Comparison of ENCODE assay signal across 19 cellular contexts in the genomic region with DNA sequence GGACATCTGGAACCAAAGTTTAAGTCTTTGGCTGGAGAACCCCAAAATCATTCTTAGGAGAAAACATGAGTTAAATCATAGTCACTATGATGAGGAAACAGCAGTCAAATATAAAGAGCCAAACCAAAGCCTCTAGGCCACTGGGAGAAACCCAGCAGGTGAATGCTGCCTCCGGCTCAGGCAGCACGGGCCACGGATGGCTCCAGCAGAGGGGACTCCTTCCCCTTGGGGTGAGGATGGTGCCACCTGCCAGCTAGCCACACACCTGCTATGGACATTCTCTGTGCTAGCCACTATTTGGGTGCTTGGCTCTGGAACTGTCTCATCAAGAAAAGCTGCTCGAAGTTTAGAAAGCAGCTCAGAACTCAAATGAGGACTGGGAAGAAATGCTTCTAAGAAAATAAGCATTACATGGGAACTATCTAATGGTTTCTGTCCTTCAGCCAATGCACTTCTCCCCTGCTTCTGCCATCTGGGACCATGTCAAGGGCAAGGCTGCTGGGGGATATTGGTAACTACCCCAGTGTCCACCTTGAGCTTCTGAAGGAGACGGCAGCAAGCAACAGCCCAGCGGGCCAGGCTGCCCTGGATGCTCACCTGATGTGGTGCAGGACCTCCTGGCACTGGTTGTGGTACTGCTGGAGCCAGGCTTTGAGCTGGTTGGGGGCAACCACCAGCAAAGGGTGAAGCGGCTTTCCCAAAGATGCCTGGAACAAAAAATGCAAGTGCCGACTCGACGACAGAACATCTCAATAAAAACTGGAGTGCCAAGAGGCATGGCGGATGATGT.
"Had no signal": no experiment of that assay in that cellular context is flagged by ENCODE, and none has a peak within 500 bp of the region (broad histone marks: within the 10 kb centered on the region; RNA-seq: fewer than 3 reads in every experiment).

No MANE protein-coding gene starts in this region.

- H3K9me3 Mint-ChIP-seq: mesothelial cell of epicardium; natural killer cell; neural crest cell; stimulated activated naive CD8-positive, alpha-beta T cell treated with anti-CD3 and anti-CD28 coated beads, Interleukin-15, Interleukin-2, amounts not matched to agents 100 ng/mL and 50 ng/mL, for 24 hours had no signal

- H3K4me1 ChIP-seq: colonic mucosa, foreskin keratinocyte, testis, tibial nerve, upper lobe of right lung, vagina had no signal

- H3K4me3 ChIP-seq: colonic mucosa, hepatocyte, smooth muscle cell, testis, tibial nerve, upper lobe of right lung, vagina had no signal

- DNase-seq: colonic mucosa; dermis blood vessel endothelial cell; erythroblast; foreskin keratinocyte; head of caudate nucleus; kidney glomerular epithelial cell; natural killer cell; stimulated activated CD4-positive, alpha-beta T cell treated with anti-CD3 and anti-CD28 coated beads, Interleukin-2, amount 100 ng/mL, for 48 hours; testis; upper lobe of right lung had no signal

- H3K4me1 Mint-ChIP-seq: mesothelial cell of epicardium, natural killer cell had no signal

- H3K27me3 ChIP-seq: colonic mucosa, foreskin keratinocyte, hepatocyte, testis, tibial nerve, upper lobe of right lung, vagina had no signal

- H3K27ac ChIP-seq: colonic mucosa, foreskin keratinocyte, hepatocyte, testis, tibial nerve, upper lobe of right lung, vagina had no signal

- H3K27ac Mint-ChIP-seq: mesothelial cell of epicardium; progenitor cell of endocrine pancreas; stimulated activated naive CD8-positive, alpha-beta T cell treated with anti-CD3 and anti-CD28 coated beads, Interleukin-15, Interleukin-2, amounts not matched to agents 100 ng/mL and 50 ng/mL, for 24 hours had no signal

- H3K4me2 ChIP-seq: hepatocyte, smooth muscle cell had no signal

- H3K27me3 Mint-ChIP-seq: progenitor cell of endocrine pancreas; stimulated activated naive CD8-positive, alpha-beta T cell treated with anti-CD3 and anti-CD28 coated beads, Interleukin-15, Interleukin-2, amounts not matched to agents 100 ng/mL and 50 ng/mL, for 24 hours had no signal

- ATAC-seq: foreskin keratinocyte, natural killer cell, right cardiac atrium, upper lobe of right lung had no signal

- H3K4me3 Mint-ChIP-seq: mesothelial cell of epicardium; natural killer cell; neural crest cell; stimulated activated naive CD8-positive, alpha-beta T cell treated with anti-CD3 and anti-CD28 coated beads, Interleukin-15, Interleukin-2, amounts not matched to agents 100 ng/mL and 50 ng/mL, for 24 hours had no signal

- H3K9me3 ChIP-seq: colonic mucosa, testis, tibial nerve, upper lobe of right lung, vagina had no signal
